Comparison of ENCODE assay signal across 21 cellular contexts in the genomic region with DNA sequence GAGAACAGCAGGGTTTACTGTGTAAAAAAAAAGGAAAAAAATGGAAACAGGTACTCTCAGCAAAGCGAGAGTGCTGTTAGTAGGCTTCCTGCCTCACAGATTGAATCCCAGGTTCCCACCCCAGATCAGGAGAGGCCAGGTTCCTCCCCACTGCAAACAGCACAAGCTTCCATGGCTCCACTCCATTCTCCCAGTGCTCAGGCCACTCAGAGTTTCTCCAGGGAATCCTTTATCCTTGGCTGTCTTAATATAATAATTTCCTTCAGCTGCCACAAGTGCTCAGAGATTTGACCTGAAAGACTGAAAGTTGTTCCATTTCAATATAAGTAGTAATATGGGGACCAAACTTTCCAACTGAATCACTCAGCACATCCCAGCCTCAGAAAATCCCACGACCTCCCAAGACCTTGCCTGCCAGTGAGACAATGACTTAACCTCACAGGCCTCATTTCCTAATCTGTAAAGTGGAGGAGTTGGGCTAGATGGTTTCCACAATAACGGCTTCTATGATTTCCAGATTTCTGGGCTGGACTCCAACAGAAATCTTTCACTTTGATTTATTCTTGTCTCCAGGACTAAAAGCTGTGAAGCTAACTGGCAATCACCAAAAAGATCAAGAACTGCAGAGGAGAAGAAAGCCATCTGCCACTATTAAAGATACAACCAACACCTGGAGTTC.
A peak's percentile ranks its signal among the peaks of the same experiment; 100 is the strongest.
DNase-seq lines count a peak whose midpoint lies in the region; ATAC-seq lines count a peak whose summit lies in the region.
"Had no signal": no experiment of that assay in that cellular context is flagged by ENCODE, and none has a peak within 500 bp of the region (broad histone marks: within the 10 kb centered on the region; RNA-seq: fewer than 3 reads in every experiment).

No MANE protein-coding gene starts in this region.

- H3K36me3 ChIP-seq in ACC112 (ENCODE audit: insufficient read depth, low read length): no peaks in the 10 kb centered on the region
- no peaks in the 10 kb centered on the region for H3K36me3 ChIP-seq in SJCRH30
- H3K36me3 ChIP-seq: breast epithelium, tibial nerve had no signal

- H3K27me3 ChIP-seq in ACC112 (ENCODE audit: insufficient read depth, low read length): no peaks in the 10 kb centered on the region
- H3K27me3 ChIP-seq in SJCRH30: 0 out of 2 replicates have a peak, but pooled peaks cover 3% of the 10 kb centered on the region
- H3K27me3 ChIP-seq: breast epithelium, tibial nerve had no signal

- no peak overlapping the region for H2AFZ ChIP-seq in ACC112 (ENCODE audit: low read length, unreplicated experiment)

- H3K79me2 ChIP-seq in ACC112 (ENCODE audit: control insufficient read depth, insufficient read depth, low read length, unreplicated experiment): no peaks in the 10 kb centered on the region

- H3K4me3 ChIP-seq in ACC112 (ENCODE audit: low read depth, low read length) (no peak overlapping the region), SJCRH30 (no peak overlapping the region)
- H3K4me3 ChIP-seq: breast epithelium, tibial nerve had no signal

- no peaks in the 10 kb centered on the region for H3K9me3 Mint-ChIP-seq in stimulated activated effector memory CD8-positive, alpha-beta T cell treated with anti-CD3 and anti-CD28 coated beads, Interleukin-12 subunit alpha, Interleukin-12 subunit beta, amount 100 ng/mL, for 72 hours
- H3K9me3 Mint-ChIP-seq: activated naive CD8-positive, alpha-beta T cell treated with anti-CD3 and anti-CD28 coated beads, Interleukin-2, amount 50 U/mL, for 24 hours; dendritic cell treated with granulocyte-macrophage colony-stimulating factor and Interleukin-4, amounts not matched to agents 40 ng/mL and 50 ng/mL, for 4 days; T-helper 1 cell treated with Interleukin-12 subunit alpha and Interleukin-12 subunit beta and Interleukin-4 antibody, amounts not matched to agents 30 μg/mL and 1 μg/mL, for 36 hours had no signal

- DNase-seq in HCEC 1CT (peak; percentile 21), dermis blood vessel endothelial cell (peak; percentile 40), kidney glomerular epithelial cell (lab: John Stamatoyannopoulos, UW) (peak; percentile 32), SJCRH30 (no peak)
- DNase-seq in stimulated activated effector memory CD8-positive, alpha-beta T cell treated with anti-CD3 and anti-CD28 coated beads, Interleukin-12 subunit alpha, Interleukin-12 subunit beta, amount 100 ng/mL, for 72 hours (ENCODE audit: low spot score in 2 of 2): no peak
- DNase-seq: activated CD8-positive, alpha-beta memory T cell treated with anti-CD3 and anti-CD28 coated beads, Interleukin-2, amount 50 U/mL, for 48 hours; activated effector memory CD4-positive, alpha-beta T cell treated with Interleukin-2 at 50 U/mL for 16 hours; activated naive CD8-positive, alpha-beta T cell treated with anti-CD3 and anti-CD28 coated beads, Interleukin-2, amount 50 U/mL, for 24 hours; CD4-positive, alpha-beta memory T cell; DMS53; NCI-H1417; NCI-H526; stimulated activated CD4-positive, alpha-beta T cell treated with anti-CD3 and anti-CD28 coated beads, Interleukin-2, amount 100 ng/mL, for 24 hours; stimulated activated naive CD8-positive, alpha-beta T cell treated with anti-CD3 and anti-CD28 coated beads, Interleukin-15, Interleukin-2, amounts not matched to agents 100 U/mL and 50 U/mL, for 24 hours had no signal

- H3K9me3 ChIP-seq in SJCRH30 (replicated peaks): no peaks in the 10 kb centered on the region
- H3K9me3 ChIP-seq: breast epithelium, tibial nerve had no signal

- H3K4me1 ChIP-seq in ACC112 (ENCODE audit: control insufficient read depth, insufficient read depth, low read length, unreplicated experiment): no peaks in the 10 kb centered on the region
- no peaks in the 10 kb centered on the region for H3K4me1 ChIP-seq in SJCRH30
- H3K4me1 ChIP-seq: breast epithelium had no signal

- no peaks in the 10 kb centered on the region for H3K36me3 Mint-ChIP-seq in stimulated activated effector memory CD8-positive, alpha-beta T cell treated with anti-CD3 and anti-CD28 coated beads, Interleukin-12 subunit alpha, Interleukin-12 subunit beta, amount 100 ng/mL, for 72 hours
- H3K36me3 Mint-ChIP-seq: CD4-positive, alpha-beta memory T cell had no signal

- H3K4me3 Mint-ChIP-seq in stimulated activated effector memory CD8-positive, alpha-beta T cell treated with anti-CD3 and anti-CD28 coated beads, Interleukin-12 subunit alpha, Interleukin-12 subunit beta, amount 100 ng/mL, for 72 hours: no peak overlapping the region
- H3K4me3 Mint-ChIP-seq: activated naive CD8-positive, alpha-beta T cell treated with anti-CD3 and anti-CD28 coated beads, Interleukin-2, amount 50 U/mL, for 24 hours; CD4-positive, alpha-beta memory T cell; dendritic cell treated with granulocyte-macrophage colony-stimulating factor and Interleukin-4, amounts not matched to agents 40 ng/mL and 50 ng/mL, for 4 days; T-helper 1 cell treated with Interleukin-12 subunit alpha and Interleukin-12 subunit beta and Interleukin-4 antibody, amounts not matched to agents 30 μg/mL and 1 μg/mL, for 36 hours had no signal

- H3K27ac Mint-ChIP-seq in stimulated activated effector memory CD8-positive, alpha-beta T cell treated with anti-CD3 and anti-CD28 coated beads, Interleukin-12 subunit alpha, Interleukin-12 subunit beta, amount 100 ng/mL, for 72 hours: no peak overlapping the region
- H3K27ac Mint-ChIP-seq: activated naive CD8-positive, alpha-beta T cell treated with anti-CD3 and anti-CD28 coated beads, Interleukin-2, amount 50 U/mL, for 24 hours; CD4-positive, alpha-beta memory T cell; dendritic cell treated with granulocyte-macrophage colony-stimulating factor and Interleukin-4, amounts not matched to agents 40 ng/mL and 50 ng/mL, for 4 days; T-helper 1 cell treated with Interleukin-12 subunit alpha and Interleukin-12 subunit beta and Interleukin-4 antibody, amounts not matched to agents 30 μg/mL and 1 μg/mL, for 36 hours had no signal

- H3K27ac ChIP-seq in ACC112 (ENCODE audit: low read depth, low read length) (peak overlapping the region; percentile 21; the same call in 1 of the 2 replicates), SJCRH30 (no peak overlapping the region)
- H3K27ac ChIP-seq: breast epithelium, tibial nerve had no signal

- H3K4me1 Mint-ChIP-seq in stimulated activated effector memory CD8-positive, alpha-beta T cell treated with anti-CD3 and anti-CD28 coated beads, Interleukin-12 subunit alpha, Interleukin-12 subunit beta, amount 100 ng/mL, for 72 hours: no peaks in the 10 kb centered on the region
- H3K4me1 Mint-ChIP-seq: activated naive CD8-positive, alpha-beta T cell treated with anti-CD3 and anti-CD28 coated beads, Interleukin-2, amount 50 U/mL, for 24 hours; CD4-positive, alpha-beta memory T cell had no signal

- ATAC-seq in stimulated activated effector memory CD8-positive, alpha-beta T cell treated with anti-CD3 and anti-CD28 coated beads, Interleukin-12 subunit alpha, Interleukin-12 subunit beta, amount 100 ng/mL, for 72 hours: no peak
- no peak for ATAC-seq in HG02763 (IDR thresholded peaks at IDR 0.05; ENCODE audit: unreplicated experiment)
- ATAC-seq in HG02678 (IDR thresholded peaks at IDR 0.05; ENCODE audit: unreplicated experiment): no peak
- ATAC-seq: activated naive CD8-positive, alpha-beta T cell treated with anti-CD3 and anti-CD28 coated beads, Interleukin-2, amount 50 U/mL, for 24 hours; stimulated activated naive CD8-positive, alpha-beta T cell treated with anti-CD3 and anti-CD28 coated beads, Interleukin-15, Interleukin-2, amounts not matched to agents 100 U/mL and 50 U/mL, for 24 hours had no signal

Comparison
In these comparisons a context has a peak if more than half of its experiments do, and no peak if none do; other contexts are left out.
1. DNase-seq: peak in HCEC 1CT (single experiment), dermis blood vessel endothelial cell (single experiment) and kidney glomerular epithelial cell (single experiment); none in stimulated activated effector memory CD8-positive, alpha-beta T cell treated with anti-CD3 and anti-CD28 coated beads, Interleukin-12 subunit alpha, Interleukin-12 subunit beta, amount 100 ng/mL, for 72 hours (0 of 2) and SJCRH30 (0 of 2).